ENCODE assay signal across 1 cellular context in the genomic region with DNA sequence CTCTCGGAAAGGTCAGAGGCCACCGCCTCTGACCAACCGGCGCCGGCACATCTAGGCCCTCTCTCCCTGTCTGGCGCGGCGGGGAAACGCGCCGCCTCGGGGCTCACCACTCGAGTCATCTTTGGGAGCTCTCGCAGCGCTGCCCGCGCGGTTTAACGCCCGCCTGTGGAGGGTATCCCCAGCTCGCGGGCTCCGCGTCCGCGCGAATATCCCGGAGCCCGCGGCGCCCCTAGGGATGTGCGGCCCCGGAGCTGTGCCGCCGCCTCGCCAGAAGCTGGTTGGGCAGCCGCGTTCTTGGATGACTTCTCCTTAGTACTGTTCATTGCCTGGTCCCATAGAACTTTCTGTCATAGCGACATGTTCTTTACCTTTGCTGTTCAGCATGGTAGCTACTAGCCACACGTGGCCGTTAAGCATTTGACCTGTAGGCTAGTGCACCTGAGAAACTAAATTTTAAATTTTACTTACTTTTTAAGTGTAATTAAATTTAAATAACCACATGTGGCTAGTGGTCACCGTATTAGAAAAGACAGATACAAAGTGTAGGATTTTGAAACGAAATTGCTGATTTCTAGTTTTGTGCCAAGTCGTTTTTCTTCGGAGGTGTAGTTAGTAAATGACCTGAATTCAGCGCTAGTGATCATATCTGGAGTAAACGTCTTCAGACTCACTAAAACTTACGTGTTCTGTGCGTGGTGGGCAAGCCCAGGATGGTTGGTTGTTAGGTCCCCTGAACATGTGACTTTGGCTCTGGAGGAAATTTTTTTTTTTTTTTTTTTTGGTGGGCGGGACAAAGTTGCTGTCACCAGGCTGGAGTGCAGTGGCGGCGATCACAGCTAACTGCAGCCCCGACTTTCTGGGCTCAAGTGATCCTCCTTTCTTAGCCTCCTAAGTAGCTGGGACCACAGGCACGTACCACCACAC.
TF ChIP-seq lines count a peak whose summit lies in the region.

No MANE protein-coding gene starts in this region.

TF ChIP-seq in SK-N-SH, 30 proteins besides CTCF, POLR2A, EP300 and RAD21 (continued from another document):
- TF ChIP-seq, protein P1, sequence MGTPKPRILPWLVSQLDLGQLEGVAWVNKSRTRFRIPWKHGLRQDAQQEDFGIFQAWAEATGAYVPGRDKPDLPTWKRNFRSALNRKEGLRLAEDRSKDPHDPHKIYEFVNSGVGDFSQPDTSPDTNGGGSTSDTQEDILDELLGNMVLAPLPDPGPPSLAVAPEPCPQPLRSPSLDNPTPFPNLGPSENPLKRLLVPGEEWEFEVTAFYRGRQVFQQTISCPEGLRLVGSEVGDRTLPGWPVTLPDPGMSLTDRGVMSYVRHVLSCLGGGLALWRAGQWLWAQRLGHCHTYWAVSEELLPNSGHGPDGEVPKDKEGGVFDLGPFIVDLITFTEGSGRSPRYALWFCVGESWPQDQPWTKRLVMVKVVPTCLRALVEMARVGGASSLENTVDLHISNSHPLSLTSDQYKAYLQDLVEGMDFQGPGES (IDR thresholded peaks at IDR 0.05; ENCODE audit: low read depth, low read length) = no peak
- TF ChIP-seq MXI1 (IDR thresholded peaks at IDR 0.05; ENCODE audit: low read depth, low read length) = peak; percentile 99
